Comparison of ENCODE assay signal across 8 cellular contexts in the genomic region with DNA sequence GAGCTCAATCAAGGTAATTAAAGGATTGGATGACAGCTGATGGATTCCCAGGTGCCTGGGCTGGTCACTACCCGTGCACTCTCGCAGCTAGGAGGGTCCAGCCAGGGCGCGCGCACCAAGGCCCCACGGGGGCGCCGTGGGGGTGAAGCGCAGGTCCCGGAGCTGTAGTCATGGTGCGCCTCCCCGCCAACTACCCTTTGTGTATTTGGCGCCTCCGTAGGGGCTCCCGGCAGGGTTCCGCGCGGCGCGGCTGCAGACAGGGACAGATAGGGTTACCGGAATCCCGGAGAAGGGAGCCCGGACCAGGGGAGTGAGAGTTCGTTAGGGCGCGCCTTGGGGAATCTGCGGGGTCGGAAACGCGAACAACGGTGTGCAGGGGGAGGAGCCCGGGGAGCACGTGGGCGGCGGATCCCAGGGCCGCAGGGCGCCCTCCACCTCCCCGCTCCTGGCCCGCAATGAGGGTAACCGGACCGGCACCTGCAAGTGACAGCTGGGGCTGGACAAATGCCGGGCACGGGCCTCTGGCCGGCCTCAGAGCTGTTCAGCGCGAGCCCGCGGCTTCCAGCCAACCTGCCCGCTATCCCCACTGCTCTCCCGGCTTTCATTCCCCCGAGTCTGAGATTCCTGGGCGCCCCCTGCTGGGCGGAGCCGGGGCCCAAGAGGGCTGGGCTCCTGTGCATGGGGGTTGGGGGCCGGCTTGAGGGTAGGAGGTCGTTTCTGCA. TPM values are rescaled to one million over a fixed set of nuclear protein-coding genes. Genes with fewer than 3 reads are reported as not detected.
DNase-seq lines count a peak whose midpoint lies in the region; ATAC-seq, FAIRE-seq and TF ChIP-seq lines count a peak whose summit lies in the region.

No MANE protein-coding gene starts in this region.

- H3K4me1 ChIP-seq in Panc1 (ENCODE audit: control insufficient read depth, insufficient read depth, low read length) = no peaks in the 10 kb centered on the region

- H3K4me3 Mint-ChIP-seq in naive thymus-derived CD8-positive, alpha-beta T cell = peak overlapping the region; percentile 90 to 97 (median 94)
- peak overlapping the region; percentile 86 to 98 for H3K4me3 Mint-ChIP-seq in stimulated activated naive B cell treated with anti-CD40 and anti-IgM and Interleukin-4, amounts not matched to agents 10 μg/mL and 1 μg/mL and 100 μg/mL, for 72 hours

- ATAC-seq in Panc1 = peak; percentile 89
- ATAC-seq in naive thymus-derived CD8-positive, alpha-beta T cell = peak; percentile 83 to 86
- peak; percentile 75 to 81 for ATAC-seq in stimulated activated naive B cell treated with anti-CD40 and anti-IgM and Interleukin-4, amounts not matched to agents 10 μg/mL and 1 μg/mL and 100 μg/mL, for 72 hours (replicated peaks)
- ATAC-seq in HG03045 (IDR thresholded peaks at IDR 0.05; ENCODE audit: unreplicated experiment) = no peak

- no peaks in the 10 kb centered on the region for H3K27me3 Mint-ChIP-seq in naive thymus-derived CD8-positive, alpha-beta T cell
- peaks cover 8 to 21% of the 10 kb centered on the region in 2 donors for H3K27me3 Mint-ChIP-seq in stimulated activated naive B cell treated with anti-CD40 and anti-IgM and Interleukin-4, amounts not matched to agents 10 μg/mL and 1 μg/mL and 100 μg/mL, for 72 hours

- H3K36me3 Mint-ChIP-seq in naive thymus-derived CD8-positive, alpha-beta T cell = peaks cover 0 to 7% (median 0%) of the 10 kb centered on the region in 3 donors
- peaks cover 3 to 8% of the 10 kb centered on the region in 2 donors for H3K36me3 Mint-ChIP-seq in stimulated activated naive B cell treated with anti-CD40 and anti-IgM and Interleukin-4, amounts not matched to agents 10 μg/mL and 1 μg/mL and 100 μg/mL, for 72 hours

- H3K4me3 ChIP-seq in Panc1 (ENCODE audit: low read depth in 2 of 2, low read length in 2 of 2) (peak overlapping the region; percentile 49 to 54), fibroblast of mammary gland (ENCODE audit: control insufficient read depth, low read depth, low read length) (peak overlapping the region; percentile 53)

- TF ChIP-seq CTCF in GM10266 (IDR thresholded peaks at IDR 0.05; ENCODE audit: control insufficient read depth, insufficient read depth, low read depth, missing control alignments) (peak; percentile 89), Panc1 (IDR thresholded peaks at IDR 0.05) (peak; percentile 88), fibroblast of mammary gland (conservative IDR thresholded peaks at IDR 0.05; ENCODE audit: control insufficient read depth, insufficient read depth, low read depth, low read length) (peak; percentile 64)

- intact Hi-C loops in Panc1 (cut with micrococcal nuclease; ENCODE audit: unreplicated experiment) = no loop called here

- CTCF ChIA-PET in Panc1 (lab: Charles Lee) = interaction anchor here (0.7 kb wide), 1 partner anchor 154 kb away, joined by 3 read pairs; no protein-coding TSS in a partner anchor

- H3K4me1 Mint-ChIP-seq in naive thymus-derived CD8-positive, alpha-beta T cell = peaks cover 14 to 38% (median 26%) of the 10 kb centered on the region in 4 donors
- H3K4me1 Mint-ChIP-seq in stimulated activated naive B cell treated with anti-CD40 and anti-IgM and Interleukin-4, amounts not matched to agents 10 μg/mL and 1 μg/mL and 100 μg/mL, for 72 hours = peaks cover 10 to 27% of the 10 kb centered on the region in 2 donors

- H3K27me3 ChIP-seq in Panc1 (ENCODE audit: control insufficient read depth, insufficient read depth, low read length) = no peaks in the 10 kb centered on the region

- POLR2A ChIA-PET in Panc1 (lab: Charles Lee) = interaction anchor here (0.5 to 0.6 kb wide), 2 partner anchors 65 to 92 kb away, joined by 3 to 4 read pairs; no protein-coding TSS in a partner anchor
- POLR2A ChIA-PET in naive thymus-derived CD8-positive, alpha-beta T cell (lab: Charles Lee) = interaction anchor here (0.5 to 19.3 kb wide), 16 partner anchors 8 to 239 kb away, joined by 3 to 802 read pairs (median 6); partner anchors contain the start of genes HNRNPM, MYO1F and ZNF414

- H3K27ac ChIP-seq in Panc1 (ENCODE audit: low read length) = peak overlapping the region; percentile 61

- peak; percentile 70 for FAIRE-seq in HTR-8/SVneo (lab: Jason Lieb, UNC)

- H3K9me3 Mint-ChIP-seq in naive thymus-derived CD8-positive, alpha-beta T cell = no peaks in the 10 kb centered on the region
- H3K9me3 Mint-ChIP-seq in stimulated activated naive B cell treated with anti-CD40 and anti-IgM and Interleukin-4, amounts not matched to agents 10 μg/mL and 1 μg/mL and 100 μg/mL, for 72 hours = no peaks in the 10 kb centered on the region

- BruUV-seq in Panc1 (replicated peaks; lab: Mats Ljungman, UMichigan) = no TSS peak

- DNase-seq in GM10266 (ENCODE audit: extremely low spot score) = peak; percentile 88
- peak; percentile 91 for DNase-seq in HTR-8/SVneo (ENCODE audit: insufficient read length, low spot score)
- no peak for DNase-seq in Panc1 (ENCODE audit: low read depth, low spot score)
- peak; percentile 43 to 58 for DNase-seq in activated T-helper 1 cell treated with anti-CD3 and anti-CD28 coated beads, Interleukin-2, amount 50 U/mL, for 16 hours (ENCODE audit: low read depth in 1 of 2, low spot score in 1 of 2)
- DNase-seq in fibroblast of mammary gland (ENCODE audit: low read depth) = peak; percentile 51
- DNase-seq in naive thymus-derived CD8-positive, alpha-beta T cell = peak; percentile 34 to 78 (median 64)
- peak; percentile 54 for DNase-seq in stimulated activated naive B cell treated with anti-CD40 and anti-IgM and Interleukin-4, amounts not matched to agents 10 μg/mL and 1 μg/mL and 100 μg/mL, for 72 hours

- H3K36me3 ChIP-seq in Panc1 (ENCODE audit: control insufficient read depth, insufficient read depth, low read length) = no peaks in the 10 kb centered on the region

- no peaks in the 10 kb centered on the region for H3K9me3 ChIP-seq in Panc1 (ENCODE audit: control insufficient read depth, insufficient read depth, low read depth, low read length)

- peak overlapping the region; percentile 68 to 95 (median 92) for H3K27ac Mint-ChIP-seq in naive thymus-derived CD8-positive, alpha-beta T cell
- peak overlapping the region; percentile 83 for H3K27ac Mint-ChIP-seq in stimulated activated naive B cell treated with anti-CD40 and anti-IgM and Interleukin-4, amounts not matched to agents 10 μg/mL and 1 μg/mL and 100 μg/mL, for 72 hours

- in situ Hi-C loops in Panc1 (cut with HindIII; ENCODE audit: low pct_unique_long_range_greater_than_20kb, low sequenced_read_pairs) = no loop called here

RNA-seq across cellular contexts. Expression of gene PRAM1, which starts 3.4 kb away (rescaled TPM):
- total RNA-seq in Panc1 (2021; ENCODE audit: unreplicated experiment) = 0.15 TPM
- polyA plus RNA-seq in Panc1 (2012; ENCODE audit: insufficient read length) = not detected
- 1 to 10 TPM; 3.5 to 4.7 TPM for total RNA-seq in naive thymus-derived CD8-positive, alpha-beta T cell
- polyA plus RNA-seq in naive thymus-derived CD8-positive, alpha-beta T cell = under 1 TPM in 2 of 3 donors, not detected in 1; 0.07 to 0.20 TPM

RNA-seq across cellular contexts. Expression of gene ZNF414, which starts 8.1 kb away (rescaled TPM):
- total RNA-seq in Panc1 (2021; ENCODE audit: unreplicated experiment) = 37.1 TPM
- polyA plus RNA-seq in Panc1 (2012; ENCODE audit: insufficient read length) = 54.1 TPM
- 10 to 100 TPM; 70.2 to 73.1 TPM for total RNA-seq in naive thymus-derived CD8-positive, alpha-beta T cell
- polyA plus RNA-seq in naive thymus-derived CD8-positive, alpha-beta T cell = 10 to 100 TPM; 15.2 to 34.2 (median 27.7) TPM
